12 cellular contexts compared by ENCODE assay signal in the genomic region with DNA sequence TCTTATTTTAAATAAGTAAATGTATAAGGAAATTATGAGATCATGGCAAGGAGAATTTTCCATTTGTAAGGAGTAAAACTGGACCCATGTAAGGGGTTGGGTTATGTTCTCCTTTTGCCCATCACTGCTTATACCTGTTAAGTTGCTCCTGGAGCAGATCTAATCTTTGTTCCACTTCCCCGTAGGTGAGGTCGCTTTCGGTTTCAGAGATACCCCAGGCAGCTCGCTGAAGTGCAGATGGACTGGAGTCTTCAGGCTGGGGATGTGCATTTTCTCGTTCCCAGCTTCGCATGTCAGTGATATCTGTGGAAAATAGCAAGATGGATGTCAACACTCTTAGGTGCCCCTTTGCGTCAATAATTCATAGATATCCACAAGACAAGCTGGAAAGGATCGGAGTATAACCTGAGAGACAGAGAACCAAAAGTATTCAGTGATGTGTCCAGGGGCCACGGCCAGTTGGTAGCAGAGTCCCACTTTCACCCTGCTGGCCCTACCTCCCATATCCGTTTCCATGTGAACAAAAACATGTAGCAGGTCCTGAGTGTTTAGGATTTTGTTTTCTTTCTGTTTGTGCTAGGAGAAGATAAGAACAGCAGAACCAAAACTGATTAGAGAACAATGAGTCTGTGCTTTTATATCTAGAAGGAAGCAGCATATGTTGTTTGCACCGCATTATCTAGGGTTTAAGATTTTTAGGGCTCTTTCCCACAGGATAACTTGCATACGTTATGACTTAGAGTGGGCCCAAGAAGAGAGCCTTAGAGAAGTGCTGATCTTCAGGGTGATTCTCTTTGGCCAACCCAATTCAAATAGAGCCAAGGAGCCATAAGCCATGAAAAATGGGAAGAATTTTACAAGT. TPM values are rescaled to one million over a fixed set of nuclear protein-coding genes. Genes with fewer than 3 reads are reported as not detected.
DNase-seq lines count a peak whose midpoint lies in the region; ATAC-seq and TF ChIP-seq lines count a peak whose summit lies in the region.
"Had no signal": no experiment of that assay in that cellular context is flagged by ENCODE, and none has a peak within 500 bp of the region (broad histone marks: within the 10 kb centered on the region; RNA-seq: fewer than 3 reads in every experiment).

No MANE protein-coding gene starts in this region.

- H3K27me3 ChIP-seq in CD8-positive, alpha-beta T cell (ENCODE audit: insufficient read depth, low read length), result no peaks in the 10 kb centered on the region

- H3K27ac ChIP-seq in CD8-positive, alpha-beta T cell (ENCODE audit: low read depth, low read length), result no peak overlapping the region
- H3K27ac ChIP-seq: C4-2B had no signal

- CTCF ChIA-PET in CD8-positive, alpha-beta T cell (lab: Charles Lee), result no interaction called here

- no peaks in the 10 kb centered on the region for H3K9me3 ChIP-seq in CD8-positive, alpha-beta T cell (ENCODE audit: low read length)

- H3K4me3 ChIP-seq in CD8-positive, alpha-beta T cell (ENCODE audit: low read depth, low read length), result no peak overlapping the region

- intact Hi-C loops in CD8-positive, alpha-beta T cell (cut with DNase I, micrococcal nuclease), result no loop called here
- intact Hi-C loops in dendritic cell treated with granulocyte-macrophage colony-stimulating factor and Interleukin-4, amounts not matched to agents 40 ng/mL and 50 ng/mL, for 4 days (cut with micrococcal nuclease), result no loop called here

- no peaks in the 10 kb centered on the region for H3K4me1 Mint-ChIP-seq in CD8-positive, alpha-beta T cell (ENCODE audit: low read depth)
- no peaks in the 10 kb centered on the region for H3K4me1 Mint-ChIP-seq in dendritic cell treated with granulocyte-macrophage colony-stimulating factor and Interleukin-4, amounts not matched to agents 40 ng/mL and 50 ng/mL, for 4 days (ENCODE audit: low read depth)

- H3K36me3 ChIP-seq in CD8-positive, alpha-beta T cell (ENCODE audit: insufficient read depth, low read length), result no peaks in the 10 kb centered on the region

- POLR2A ChIA-PET in CD8-positive, alpha-beta T cell (lab: Charles Lee), result no interaction called here

- no peak for DNase-seq in CD8-positive, alpha-beta T cell
- DNase-seq in effector CD4-positive, alpha-beta T cell, result no peak
- DNase-seq in NCI-H146 treated with DMSO at 0.1 percent for 48 hours (lab: John Stamatoyannopoulos, UW; ENCODE audit: unreplicated experiment) (no peak), SW480 (ENCODE audit: low spot score) (no peak), SHP77 (lab: John Stamatoyannopoulos, UW) (no peak)
- DNase-seq: NCI-H1105 treated with DMSO at 0.1 percent for 48 hours, T-helper 9 cell had no signal

- TF ChIP-seq CTCF in CD8-positive, alpha-beta T cell (IDR thresholded peaks at IDR 0.05), result no peak

- peak overlapping the region; percentile 68 for H3K4me3 Mint-ChIP-seq in CD8-positive, alpha-beta T cell
- peak overlapping the region; percentile 13 for H3K4me3 Mint-ChIP-seq in dendritic cell treated with granulocyte-macrophage colony-stimulating factor and Interleukin-4, amounts not matched to agents 40 ng/mL and 50 ng/mL, for 4 days

- no peaks in the 10 kb centered on the region for H3K9me3 Mint-ChIP-seq in CD8-positive, alpha-beta T cell
- H3K9me3 Mint-ChIP-seq in dendritic cell treated with granulocyte-macrophage colony-stimulating factor and Interleukin-4, amounts not matched to agents 40 ng/mL and 50 ng/mL, for 4 days, result no peaks in the 10 kb centered on the region
- H3K9me3 Mint-ChIP-seq: brain had no signal

- H3K4me1 ChIP-seq in CD8-positive, alpha-beta T cell (ENCODE audit: insufficient read depth, low read length), result no peaks in the 10 kb centered on the region

- no peaks in the 10 kb centered on the region for H3K36me3 Mint-ChIP-seq in CD8-positive, alpha-beta T cell
- H3K36me3 Mint-ChIP-seq in dendritic cell treated with granulocyte-macrophage colony-stimulating factor and Interleukin-4, amounts not matched to agents 40 ng/mL and 50 ng/mL, for 4 days (ENCODE audit: low read depth), result no peaks in the 10 kb centered on the region

- no peak for ATAC-seq in CD8-positive, alpha-beta T cell
- ATAC-seq in GM18868 (IDR thresholded peaks at IDR 0.05; ENCODE audit: unreplicated experiment), result peak; percentile 91
- ATAC-seq in HG03039 (IDR thresholded peaks at IDR 0.05; ENCODE audit: unreplicated experiment), result peak; percentile 65

- H3K27me3 Mint-ChIP-seq in CD8-positive, alpha-beta T cell (ENCODE audit: low read depth), result peaks cover 17% of the 10 kb centered on the region
- no peaks in the 10 kb centered on the region for H3K27me3 Mint-ChIP-seq in dendritic cell treated with granulocyte-macrophage colony-stimulating factor and Interleukin-4, amounts not matched to agents 40 ng/mL and 50 ng/mL, for 4 days
- H3K27me3 Mint-ChIP-seq: brain had no signal

- H3K27ac Mint-ChIP-seq in CD8-positive, alpha-beta T cell, result no peak overlapping the region
- H3K27ac Mint-ChIP-seq in dendritic cell treated with granulocyte-macrophage colony-stimulating factor and Interleukin-4, amounts not matched to agents 40 ng/mL and 50 ng/mL, for 4 days, result no peak overlapping the region

RNA-seq across cellular contexts. Expression of a gene that starts 36.0 kb away (rescaled TPM):
- 1 to 10 TPM; 3.2 to 4.0 TPM for total RNA-seq in CD8-positive, alpha-beta T cell
